In genomic region chr18:24189007-24189528, GRCh38 we compare ENCODE assay signal across 12 cellular contexts. TPM values are rescaled to one million over a fixed set of nuclear protein-coding genes. Genes with fewer than 3 reads are reported as not detected.
A peak's percentile ranks its signal among the peaks of the same experiment; 100 is the strongest.
DNase-seq lines count a peak whose midpoint lies in the region; ATAC-seq, FAIRE-seq and TF ChIP-seq lines count a peak whose summit lies in the region.
"Had no signal": no experiment of that assay in that cellular context is flagged by ENCODE, and none has a peak within 500 bp of the region (broad histone marks: within the 10 kb centered on the region; RNA-seq: fewer than 3 reads in every experiment).

No MANE protein-coding gene starts in this region.

- FAIRE-seq in GM19239 (lab: Jason Lieb, UNC), result peak; percentile 44
- FAIRE-seq: K562 had no signal

- H3K27me3 Mint-ChIP-seq in stimulated activated memory B cell treated with anti-CD40 and anti-IgM and Interleukin-4, amounts not matched to agents 10 μg/mL and 1 μg/mL and 100 μg/mL, for 72 hours, result peaks cover 32% of the 10 kb centered on the region
- peaks cover 4 to 20% of the 10 kb centered on the region in 2 donors for H3K27me3 Mint-ChIP-seq in CD4-positive, alpha-beta memory T cell
- H3K27me3 Mint-ChIP-seq in T-helper 17 cell, result peaks cover 17% of the 10 kb centered on the region

- no peaks in the 10 kb centered on the region for H3K27me3 ChIP-seq in SK-N-SH (ENCODE audit: insufficient read depth)
- H3K27me3 ChIP-seq in CD4-positive, alpha-beta memory T cell (ENCODE audit: insufficient read depth, low read length), result no peaks in the 10 kb centered on the region

- H3K4me1 Mint-ChIP-seq in stimulated activated memory B cell treated with anti-CD40 and anti-IgM and Interleukin-4, amounts not matched to agents 10 μg/mL and 1 μg/mL and 100 μg/mL, for 72 hours, result peaks cover 25% of the 10 kb centered on the region
- no peaks in the 10 kb centered on the region for H3K4me1 Mint-ChIP-seq in CD4-positive, alpha-beta memory T cell
- H3K4me1 Mint-ChIP-seq in T-helper 17 cell, result peaks cover 4% of the 10 kb centered on the region

- H3K36me3 Mint-ChIP-seq in stimulated activated memory B cell treated with anti-CD40 and anti-IgM and Interleukin-4, amounts not matched to agents 10 μg/mL and 1 μg/mL and 100 μg/mL, for 72 hours, result no peaks in the 10 kb centered on the region
- no peaks in the 10 kb centered on the region for H3K36me3 Mint-ChIP-seq in CD4-positive, alpha-beta memory T cell
- H3K36me3 Mint-ChIP-seq in T-helper 17 cell (ENCODE audit: low read depth), result peaks cover 7% of the 10 kb centered on the region

- H3K4me2 ChIP-seq in SK-N-SH, result no peak overlapping the region
- H3K4me2 ChIP-seq: PC-9 had no signal

- WGBS in SK-N-SH (ENCODE audit: low lambda C conversion rate), result 100% methylated on average over 2 of the region's 6 CpGs

- H3K9me3 ChIP-seq in SK-N-SH (no peaks in the 10 kb centered on the region), T-helper 17 cell (ENCODE audit: control insufficient read depth, low read length, poor library complexity, severe bottlenecking) (no peaks in the 10 kb centered on the region)
- no peaks in the 10 kb centered on the region for H3K9me3 ChIP-seq in CD4-positive, alpha-beta memory T cell (ENCODE audit: control insufficient read depth in 1 of 2, low read length in 2 of 2)

- no peak for TF ChIP-seq RAD21 in SK-N-SH (IDR thresholded peaks at IDR 0.05; ENCODE audit: low read length)

- H3K27ac Mint-ChIP-seq in stimulated activated memory B cell treated with anti-CD40 and anti-IgM and Interleukin-4, amounts not matched to agents 10 μg/mL and 1 μg/mL and 100 μg/mL, for 72 hours, result no peak overlapping the region
- H3K27ac Mint-ChIP-seq in CD4-positive, alpha-beta memory T cell, result no peak overlapping the region
- H3K27ac Mint-ChIP-seq in T-helper 17 cell, result no peak overlapping the region

- DNase-seq in GM19239 (ENCODE audit: insufficient read length, low spot score), result no peak
- DNase-seq in SK-N-SH, result no peak
- no peak for DNase-seq in CD4-positive, alpha-beta memory T cell
- no peak for DNase-seq in RWPE1 (ENCODE audit: low spot score)
- no peak for DNase-seq in T-helper 17 cell
- DNase-seq: dermis blood vessel endothelial cell, mesenchymal stem cell, PC-9 had no signal

- no peak overlapping the region for H3K9ac ChIP-seq in SK-N-SH

- no peaks in the 10 kb centered on the region for H3K79me2 ChIP-seq in SK-N-SH (ENCODE audit: insufficient read depth)

- peaks cover 3 to 9% of the 10 kb centered on the region in 2 experiments; a peak in 3 of 4 replicates for H3K4me1 ChIP-seq in SK-N-SH (ENCODE audit: control insufficient read depth in 1 of 2, insufficient read depth in 2 of 2, low read depth in 1 of 2, low read length in 1 of 2)
- no peaks in the 10 kb centered on the region for H3K4me1 ChIP-seq in CD4-positive, alpha-beta memory T cell (ENCODE audit: insufficient read depth, low read length)

- H3K9me2 ChIP-seq in SK-N-SH, result no peaks in the 10 kb centered on the region

- POLR2A ChIA-PET in SK-N-SH (lab: Yijun Ruan, JAX), result interaction anchor here (1.0 kb wide), 1 partner anchor 51 kb away, joined by 3 read pairs; the partner anchor contains the start of gene CABYR
- POLR2A ChIA-PET in CD4-positive, alpha-beta memory T cell (lab: Charles Lee; ENCODE audit: partially characterized antibody), result no interaction called here
- POLR2A ChIA-PET in RWPE1 (lab: Yijun Ruan, JAX; ENCODE audit: low non-redundant PET), result no interaction called here

- peak; percentile 82 for ATAC-seq in HG02759 (IDR thresholded peaks at IDR 0.05; ENCODE audit: unreplicated experiment)
- ATAC-seq in stimulated activated memory B cell treated with anti-CD40 and anti-IgM and Interleukin-4, amounts not matched to agents 10 μg/mL and 1 μg/mL and 100 μg/mL, for 72 hours, result peak; percentile 89
- no peak for ATAC-seq in T-helper 17 cell
- no peak for ATAC-seq in HG03139 (IDR thresholded peaks at IDR 0.05; ENCODE audit: unreplicated experiment)
- ATAC-seq: K562 had no signal

- CTCF ChIA-PET in SK-N-SH (lab: Yijun Ruan, JAX) (interaction anchor here (1.0 to 3.3 kb wide), 3 partner anchors 10 to 486 kb away, joined by 3 to 19 read pairs (median 3); no protein-coding TSS in a partner anchor), RWPE1 (lab: Yijun Ruan, JAX) (no interaction called here)
- CTCF ChIA-PET in CD4-positive, alpha-beta memory T cell (lab: Charles Lee; ENCODE audit: partially characterized antibody), result interaction anchor here (1.5 kb wide), 1 partner anchor 13 kb away, joined by 4 read pairs; no protein-coding TSS in a partner anchor

- no peak overlapping the region for H3K4me3 ChIP-seq in SK-N-SH (ENCODE audit: low read depth in 2 of 2, low read length in 1 of 2)
- H3K4me3 ChIP-seq in CD4-positive, alpha-beta memory T cell (ENCODE audit: low read length in 2 of 2), result no peak overlapping the region
- H3K4me3 ChIP-seq: K562, PC-9 had no signal

- no peak overlapping the region for H3K27ac ChIP-seq in SK-N-SH (ENCODE audit: low read depth in 2 of 2, low read length in 1 of 2)
- no peak overlapping the region for H3K27ac ChIP-seq in CD4-positive, alpha-beta memory T cell (ENCODE audit: low read depth, low read length)
- H3K27ac ChIP-seq in RWPE1, result no peak overlapping the region
- H3K27ac ChIP-seq: PC-9 had no signal

- intact Hi-C loops in CD4-positive, alpha-beta memory T cell (cut with micrococcal nuclease), result no loop called here

- no peaks in the 10 kb centered on the region for H3K9me3 Mint-ChIP-seq in stimulated activated memory B cell treated with anti-CD40 and anti-IgM and Interleukin-4, amounts not matched to agents 10 μg/mL and 1 μg/mL and 100 μg/mL, for 72 hours
- no peaks in the 10 kb centered on the region for H3K9me3 Mint-ChIP-seq in CD4-positive, alpha-beta memory T cell

- TF ChIP-seq EP300 in SK-N-SH (IDR thresholded peaks at IDR 0.05; ENCODE audit: borderline replicate concordance in 1 of 2, low read depth in 1 of 2, low read length in 1 of 2), result no peak

- no peaks in the 10 kb centered on the region for H4K20me1 ChIP-seq in SK-N-SH (ENCODE audit: insufficient read depth)

- TF ChIP-seq CTCF in SK-N-SH (IDR thresholded peaks at IDR 0.05), result no peak
- no peak for TF ChIP-seq CTCF in RWPE1 (conservative IDR thresholded peaks at IDR 0.05; ENCODE audit: low read depth)

- no peaks in the 10 kb centered on the region for H3K36me3 ChIP-seq in SK-N-SH (replicated peaks in 1 of 2; ENCODE audit: control insufficient read depth in 1 of 2, insufficient read depth in 2 of 2, low read length in 1 of 2)
- H3K36me3 ChIP-seq in CD4-positive, alpha-beta memory T cell (ENCODE audit: insufficient read depth, low read length), result no peaks in the 10 kb centered on the region

- no peak overlapping the region for H3K4me3 Mint-ChIP-seq in stimulated activated memory B cell treated with anti-CD40 and anti-IgM and Interleukin-4, amounts not matched to agents 10 μg/mL and 1 μg/mL and 100 μg/mL, for 72 hours
- H3K4me3 Mint-ChIP-seq in CD4-positive, alpha-beta memory T cell, result no peak overlapping the region
- no peak overlapping the region for H3K4me3 Mint-ChIP-seq in T-helper 17 cell

- H3F3A ChIP-seq in SK-N-SH (replicated peaks; ENCODE audit: insufficient read depth), result peaks cover 7% of the 10 kb centered on the region

- no peak overlapping the region for H2AFZ ChIP-seq in SK-N-SH (ENCODE audit: low read depth)
- H2AFZ ChIP-seq: PC-9 had no signal

TF ChIP-seq in SK-N-SH, 30 proteins besides CTCF, POLR2A, EP300 and RAD21:
- no peak for TF ChIP-seq NRF1 (IDR thresholded peaks at IDR 0.05; ENCODE audit: low read depth, low read length)
- TF ChIP-seq TEAD4 (IDR thresholded peaks at IDR 0.05; ENCODE audit: borderline replicate concordance, insufficient read depth), result no peak
- no peak for TF ChIP-seq MXI1 (IDR thresholded peaks at IDR 0.05; ENCODE audit: low read depth, low read length)
- peak; percentile 97 for TF ChIP-seq RFX5 (IDR thresholded peaks at IDR 0.05; ENCODE audit: low read length)

RNA-seq across cellular contexts. Expression of gene CABYR, which starts 50.2 kb away (rescaled TPM):
- 15.0 and 15.2 TPM in 2 replicates for polyA plus RNA-seq in SK-N-SH (2012; rRNA removed)
- 13.3 TPM in 2 replicates for polyA plus RNA-seq in SK-N-SH (2012; cell fraction: cytosol; rRNA removed)
- 16.6 and 25.4 TPM in 2 replicates for polyA plus RNA-seq in SK-N-SH (2012; cell fraction: nucleus; rRNA removed)
- 1 to 10 TPM; 1.3 to 2.2 TPM for total RNA-seq in CD4-positive, alpha-beta memory T cell
- under 1 TPM; 0.36 to 0.48 TPM for polyA plus RNA-seq in CD4-positive, alpha-beta memory T cell
- 1 to 10 TPM; 2.4 to 2.6 TPM for total RNA-seq in T-helper 17 cell
- total RNA-seq: K562 had no signal
- polyA plus RNA-seq: K562 had no signal

Comparison
In these comparisons a context has a peak if more than half of its experiments do, and no peak if none do; other contexts are left out.
1. ATAC-seq: peak in HG02759 (single experiment) and stimulated activated memory B cell treated with anti-CD40 and anti-IgM and Interleukin-4, amounts not matched to agents 10 μg/mL and 1 μg/mL and 100 μg/mL, for 72 hours (single experiment); none in T-helper 17 cell (single experiment) and HG03139 (single experiment).